ENCODE assay signal across 36 cellular contexts in the genomic region with DNA sequence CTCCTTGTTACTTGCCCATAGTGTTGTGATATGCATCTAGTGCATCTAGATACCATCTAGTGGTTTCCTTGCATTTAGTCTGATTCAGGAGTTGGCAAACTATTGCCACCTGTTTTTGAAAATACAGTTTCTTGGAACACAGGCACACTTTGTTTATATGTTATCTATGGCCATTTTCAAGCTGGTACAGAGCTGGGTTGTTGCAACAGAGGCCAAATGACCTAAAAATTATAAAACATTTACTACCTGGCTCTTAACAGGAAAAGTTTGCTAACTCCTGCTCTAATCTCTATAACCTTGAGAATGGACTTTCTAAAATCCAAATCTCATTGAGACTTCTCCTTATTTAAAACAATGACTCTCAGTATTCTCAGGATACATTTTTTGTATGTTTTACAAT. TPM values are rescaled to one million over a fixed set of nuclear protein-coding genes. Genes with fewer than 3 reads are reported as not detected.
"Had no signal": no experiment of that assay in that cellular context is flagged by ENCODE, and none has a peak within 500 bp of the region (broad histone marks: within the 10 kb centered on the region; RNA-seq: fewer than 3 reads in every experiment).

No MANE protein-coding gene starts in this region.

- H3K4me3 ChIP-seq: adrenal gland, cardiac muscle cell had no signal

- H3K27ac ChIP-seq: cardiac muscle cell, VCaP had no signal

- H3K36me3 ChIP-seq: adrenal gland, cardiac muscle cell had no signal

- DNase-seq: activated B cell treated with CpG ODN at 0.5 μM for 24 hours; activated CD4-positive, alpha-beta memory T cell treated with anti-CD3 and anti-CD28 coated beads for 36 hours; activated CD4-positive, alpha-beta T cell treated with anti-CD3 and anti-CD28 coated beads for 4 hours; activated CD4-positive, alpha-beta T cell treated with anti-CD3 and anti-CD28 coated beads, Interleukin-2, amount 10 ng/mL, durations not matched to agents 24 days and 14 days; activated CD4-positive, alpha-beta T cell treated with anti-CD3 and anti-CD28 coated beads, Interleukin-2, amount 50 U/mL, for 1 hour; activated CD4-positive, alpha-beta T cell treated with anti-CD3 and anti-CD28 coated beads, Interleukin-2, amount 50 U/mL, for 4 hours; activated CD4-positive, CD25-positive, alpha-beta regulatory T cell treated with anti-CD3 and anti-CD28 coated beads, Interleukin-2, amount 50 U/mL, for 72 hours; activated CD8-positive, alpha-beta memory T cell treated with anti-CD3 and anti-CD28 coated beads, Interleukin-2, amount 50 U/mL, for 4 hours; activated CD8-positive, alpha-beta T cell treated with anti-CD3 and anti-CD28 coated beads for 36 hours; activated effector memory CD4-positive, alpha-beta T cell treated with anti-CD3 and anti-CD28 coated beads, Interleukin-2, amount 50 U/mL, for 16 hours; activated gamma-delta T cell treated with Interleukin-2 at 50 U/mL for 16 hours; activated naive CD4-positive, alpha-beta T cell; activated naive CD4-positive, alpha-beta T cell treated with anti-CD3 and anti-CD28 coated beads for 36 hours; activated naive CD4-positive, alpha-beta T cell treated with anti-CD3 and anti-CD28 coated beads, Interleukin-2, amount 50 U/mL, for 16 hours; activated naive CD8-positive, alpha-beta T cell treated with anti-CD3 and anti-CD28 coated beads for 36 hours; activated T-cell treated with anti-CD3 and anti-CD28 coated beads for 4 hours; activated T-cell treated with anti-CD3 and anti-CD28 coated beads, Interleukin-2, amount 50 U/mL, for 1 hour; activated T-cell treated with anti-CD3 and anti-CD28 coated beads, Interleukin-2, amount 50 U/mL, for 4 hours; activated T-cell treated with anti-CD3 and anti-CD28 coated beads, Interleukin-2, amount 50 U/mL, for 72 hours; adrenal gland; amniotic stem cell; aorta; caudate nucleus; cerebellar nuclear complex; T-helper 1 cell; T-helper 9 cell had no signal

- H3K4me1 ChIP-seq: adrenal gland had no signal

- H3K27me3 ChIP-seq: adrenal gland, cardiac muscle cell had no signal

- ATAC-seq: activated CD8-positive, alpha-beta T cell treated with anti-CD3 and anti-CD28 coated beads for 36 hours; activated naive CD4-positive, alpha-beta T cell treated with anti-CD3 and anti-CD28 coated beads, Interleukin-2, amount 50 U/mL, for 72 hours; activated T-cell treated with anti-CD3 and anti-CD28 coated beads, Interleukin-2, amount 50 U/mL, for 4 hours; activated T-cell treated with anti-CD3 and anti-CD28 coated beads, Interleukin-2, amount 50 U/mL, for 72 hours; activated T-helper 17 cell treated with anti-CD3 and anti-CD28 coated beads, Interleukin-2, amount 50 U/mL, for 72 hours had no signal

- FAIRE-seq: astrocyte, bronchial epithelial cell, TTC549 had no signal

RNA-seq across cellular contexts. Expression of a gene that starts 29.0 kb away (rescaled TPM):
- total RNA-seq: activated B cell treated with CpG ODN at 0.5 μM for 24 hours; activated CD4-positive, alpha-beta memory T cell treated with anti-CD3 and anti-CD28 coated beads for 36 hours; activated CD4-positive, alpha-beta T cell treated with anti-CD3 and anti-CD28 coated beads, Interleukin-2, amount 10 ng/mL, durations not matched to agents 24 days and 14 days; activated CD8-positive, alpha-beta memory T cell treated with anti-CD3 and anti-CD28 coated beads for 36 hours; activated CD8-positive, alpha-beta T cell treated with anti-CD3 and anti-CD28 coated beads for 36 hours; activated naive CD4-positive, alpha-beta T cell treated with anti-CD3 and anti-CD28 coated beads for 36 hours; activated naive CD4-positive, alpha-beta T cell treated with anti-CD3 and anti-CD28 coated beads, Interleukin-2, amount 50 U/mL, for 72 hours; activated naive CD8-positive, alpha-beta T cell treated with anti-CD3 and anti-CD28 coated beads for 36 hours; activated T-cell treated with anti-CD3 and anti-CD28 coated beads, Interleukin-2, amount 50 U/mL, for 4 hours; activated T-cell treated with anti-CD3 and anti-CD28 coated beads, Interleukin-2, amount 50 U/mL, for 72 hours; activated T-helper 1 cell treated with anti-CD3 and anti-CD28 coated beads, Interleukin-12 subunit alpha, Interleukin-12 subunit beta, Interleukin-2, Interleukin-4 antibody, amounts not matched to agents 30 ng/mL and 10 ng/mL and 1 ng/mL, durations not matched to agents 14 hours and 24 hours and 36 hours; activated T-helper 17 cell treated with anti-CD3 and anti-CD28 coated beads, Interleukin-2, amount 50 U/mL, for 72 hours; astrocyte; bronchial epithelial cell; cardiac muscle cell; chondrocyte had no signal
- polyA plus RNA-seq: aorta, cardiac muscle cell had no signal

RNA-seq across cellular contexts. Expression of a gene that starts 52.1 kb away (rescaled TPM):
- total RNA-seq: activated B cell treated with CpG ODN at 0.5 μM for 24 hours; activated CD4-positive, alpha-beta memory T cell treated with anti-CD3 and anti-CD28 coated beads for 36 hours; activated CD4-positive, alpha-beta T cell treated with anti-CD3 and anti-CD28 coated beads, Interleukin-2, amount 10 ng/mL, durations not matched to agents 24 days and 14 days; activated CD8-positive, alpha-beta memory T cell treated with anti-CD3 and anti-CD28 coated beads for 36 hours; activated CD8-positive, alpha-beta T cell treated with anti-CD3 and anti-CD28 coated beads for 36 hours; activated naive CD4-positive, alpha-beta T cell treated with anti-CD3 and anti-CD28 coated beads for 36 hours; activated naive CD4-positive, alpha-beta T cell treated with anti-CD3 and anti-CD28 coated beads, Interleukin-2, amount 50 U/mL, for 72 hours; activated naive CD8-positive, alpha-beta T cell treated with anti-CD3 and anti-CD28 coated beads for 36 hours; activated T-cell treated with anti-CD3 and anti-CD28 coated beads, Interleukin-2, amount 50 U/mL, for 4 hours; activated T-cell treated with anti-CD3 and anti-CD28 coated beads, Interleukin-2, amount 50 U/mL, for 72 hours; activated T-helper 1 cell treated with anti-CD3 and anti-CD28 coated beads, Interleukin-12 subunit alpha, Interleukin-12 subunit beta, Interleukin-2, Interleukin-4 antibody, amounts not matched to agents 30 ng/mL and 10 ng/mL and 1 ng/mL, durations not matched to agents 14 hours and 24 hours and 36 hours; activated T-helper 17 cell treated with anti-CD3 and anti-CD28 coated beads, Interleukin-2, amount 50 U/mL, for 72 hours; adrenal gland; aorta; astrocyte; cardiac muscle cell; chondrocyte had no signal
- polyA plus RNA-seq: adrenal gland, cardiac muscle cell had no signal
